In the genomic region with DNA sequence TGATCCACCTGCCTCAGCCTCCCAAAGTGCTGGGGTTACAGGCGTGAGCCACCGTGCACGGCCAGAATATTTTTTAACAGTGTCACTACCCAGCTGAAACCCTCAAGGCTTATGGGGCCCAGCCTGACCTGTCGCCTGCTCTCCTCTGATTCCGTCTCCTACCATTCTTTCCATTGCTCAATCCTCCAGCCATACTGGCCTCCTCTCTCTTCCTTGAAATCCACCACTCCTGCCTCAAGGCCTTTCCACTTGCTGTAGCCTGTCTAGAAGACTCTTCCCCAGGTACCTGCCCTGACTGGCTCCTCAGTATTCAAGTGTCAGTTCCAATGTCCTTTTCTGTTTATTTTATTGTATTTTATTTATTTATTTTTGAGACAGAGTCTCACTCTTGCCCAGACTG, we compare ENCODE assay signal across 23 cellular contexts. TPM values are rescaled to one million over a fixed set of nuclear protein-coding genes. Genes with fewer than 3 reads are reported as not detected.
DNase-seq lines count a peak whose midpoint lies in the region; ATAC-seq and TF ChIP-seq lines count a peak whose summit lies in the region.
"Had no signal": no experiment of that assay in that cellular context is flagged by ENCODE, and none has a peak within 500 bp of the region (broad histone marks: within the 10 kb centered on the region; RNA-seq: fewer than 3 reads in every experiment).

No MANE protein-coding gene starts in this region.

- H4K8ac ChIP-seq in H9 (replicated peaks; ENCODE audit: insufficient read length, low read depth, low read length), result no peak overlapping the region

- TF ChIP-seq EP300 in stomach (IDR thresholded peaks at IDR 0.05), result no peak

- no peak overlapping the region for H2AFZ ChIP-seq in H9 (ENCODE audit: low read length)

- H2BK12ac ChIP-seq in H9 (ENCODE audit: insufficient read length, low read depth, low read length), result no peak overlapping the region

- intact Hi-C loops in esophagus squamous epithelium (cut with DNase I) (no loop called here), stomach (cut with DNase I; ENCODE audit: low total_unique reads) (no loop called here)

- no peak overlapping the region for H3K4me2 ChIP-seq in H9 (ENCODE audit: insufficient read depth, insufficient read length, low read length)
- H3K4me2 ChIP-seq: KMS-11 had no signal

- no peak overlapping the region for H3K4ac ChIP-seq in H9 (ENCODE audit: low read depth, low read length)

- no peaks in the 10 kb centered on the region for H3K79me1 ChIP-seq in H9 (ENCODE audit: insufficient read depth, low read depth, low read length, poor library complexity, severe bottlenecking)

- peaks cover 15% of the 10 kb centered on the region; the same call in 1 of the 2 replicates for H3K4me1 ChIP-seq in H9 (ENCODE audit: insufficient read depth, low read length)
- peaks cover 64 to 100% (median 92%) of the 10 kb centered on the region in 3 donors for H3K4me1 ChIP-seq in esophagus squamous epithelium
- peaks cover 85 to 100% (median 93%) of the 10 kb centered on the region in 4 donors for H3K4me1 ChIP-seq in stomach

- H2AK5ac ChIP-seq in H9 (ENCODE audit: insufficient read length, low read length), result no peak overlapping the region

- no peaks in the 10 kb centered on the region for H4K20me1 ChIP-seq in H9 (ENCODE audit: control insufficient read depth, insufficient read depth, insufficient read length)

- no peak overlapping the region for H2BK120ac ChIP-seq in H9 (ENCODE audit: low read depth, low read length, poor library complexity, severe bottlenecking)

- H3K27me3 ChIP-seq in H9 (ENCODE audit: insufficient read depth, low read length), result no peaks in the 10 kb centered on the region
- no peaks in the 10 kb centered on the region for H3K27me3 ChIP-seq in esophagus squamous epithelium
- no peaks in the 10 kb centered on the region for H3K27me3 ChIP-seq in stomach

- H3K27ac ChIP-seq in H9 (ENCODE audit: insufficient read length, low read depth, low read length) (no peak overlapping the region), esophagus squamous epithelium (peak overlapping the region; percentile 57 to 96 (median 96)), stomach (peak overlapping the region; percentile 57 to 95 (median 92))
- H3K27ac ChIP-seq: cardiac muscle cell, KMS-11 had no signal

- no peaks in the 10 kb centered on the region for H3K27me3 Mint-ChIP-seq in H9 (ENCODE audit: low read depth)
- H3K27me3 Mint-ChIP-seq in WTC11 (ENCODE audit: low read depth), result no peaks in the 10 kb centered on the region

- no peak overlapping the region for H3T11ph ChIP-seq in H9 (ENCODE audit: low read length)

- H3K14ac ChIP-seq in H9 (ENCODE audit: insufficient read depth, low read length), result no peak overlapping the region

- H3K79me2 ChIP-seq in H9 (ENCODE audit: insufficient read depth, low read length), result peaks cover 12% of the 10 kb centered on the region; the same call in 1 of the 2 replicates

- TF ChIP-seq CTCF in H9 (conservative IDR thresholded peaks at IDR 0.05) (no peak), WTC11 (IDR thresholded peaks at IDR 0.05) (no peak), esophagus squamous epithelium (IDR thresholded peaks at IDR 0.05) (no peak), stomach (IDR thresholded peaks at IDR 0.05) (no peak)

- POLR2A ChIA-PET in WTC11 (lab: Charles Lee), result interaction anchor here (0.6 kb wide), 2 partner anchors 49 to 786 kb away, joined by 3 to 4 read pairs; no protein-coding TSS in a partner anchor

- H3K23me2 ChIP-seq in H9 (ENCODE audit: insufficient read length, low read depth, low read length, poor library complexity, severe bottlenecking), result peaks cover 13% of the 10 kb centered on the region

- no peak overlapping the region for H2BK15ac ChIP-seq in H9 (ENCODE audit: low read depth, low read length)

- H3K23ac ChIP-seq in H9 (ENCODE audit: insufficient read length, low read depth, low read length), result no peak overlapping the region

- TF ChIP-seq POLR2A in esophagus squamous epithelium (IDR thresholded peaks at IDR 0.05), result no peak
- no peak for TF ChIP-seq POLR2A in stomach (IDR thresholded peaks at IDR 0.05)

- H3K4me3 ChIP-seq in esophagus squamous epithelium (no peak overlapping the region), stomach (no peak overlapping the region)
- H3K4me3 ChIP-seq: cardiac muscle cell had no signal

- H4K5ac ChIP-seq in H9 (ENCODE audit: insufficient read length, low read depth, low read length), result no peak overlapping the region

- H3K9me3 Mint-ChIP-seq in H9 (no peaks in the 10 kb centered on the region), WTC11 (no peaks in the 10 kb centered on the region)
- H3K9me3 Mint-ChIP-seq: activated naive CD4-positive, alpha-beta T cell treated with anti-CD3 and anti-CD28 coated beads for 36 hours; CD4-positive, CD25-positive, alpha-beta regulatory T cell; T-helper 1 cell treated with Interleukin-12 subunit alpha and Interleukin-12 subunit beta and Interleukin-4 antibody, amounts not matched to agents 30 μg/mL and 1 μg/mL, for 36 hours had no signal

- no peak overlapping the region for H4K91ac ChIP-seq in H9 (ENCODE audit: insufficient read length, low read depth, low read length)

- H3K9me3 ChIP-seq in H9 (ENCODE audit: control insufficient read depth, low read depth, low read length), result no peaks in the 10 kb centered on the region
- no peaks in the 10 kb centered on the region for H3K9me3 ChIP-seq in esophagus squamous epithelium
- H3K9me3 ChIP-seq in stomach, result no peaks in the 10 kb centered on the region

- no peak overlapping the region; a peak in 1 of 5 replicates for H3K4me3 Mint-ChIP-seq in H9
- no peak overlapping the region for H3K4me3 Mint-ChIP-seq in WTC11
- H3K4me3 Mint-ChIP-seq: activated naive CD4-positive, alpha-beta T cell treated with anti-CD3 and anti-CD28 coated beads for 36 hours; T-helper 1 cell treated with Interleukin-12 subunit alpha and Interleukin-12 subunit beta and Interleukin-4 antibody, amounts not matched to agents 30 μg/mL and 1 μg/mL, for 36 hours had no signal

- peaks cover 6 to 29% (median 22%) of the 10 kb centered on the region in 3 experiments for H3K36me3 Mint-ChIP-seq in H9 (ENCODE audit: insufficient read depth in 1 of 3, low read depth in 3 of 3)
- H3K36me3 Mint-ChIP-seq in WTC11, result peaks cover 15% of the 10 kb centered on the region
- H3K36me3 Mint-ChIP-seq: CD4-positive, CD25-positive, alpha-beta regulatory T cell had no signal

- DNase-seq in H9 (no peak), WTC11 (ENCODE audit: low spot score) (no peak), esophagus squamous epithelium (lab: John Stamatoyannopoulos, UW) (no peak), stomach (no peak)
- DNase-seq: activated CD8-positive, alpha-beta memory T cell treated with anti-CD3 and anti-CD28 coated beads for 24 hours; activated naive CD4-positive, alpha-beta T cell treated with anti-CD3 and anti-CD28 coated beads for 36 hours; activated T-cell treated with anti-CD3 and anti-CD28 coated beads, Interleukin-2, amount 50 U/mL, for 48 hours; amygdala; CD4-positive, CD25-positive, alpha-beta regulatory T cell; cortex of kidney; DMS 273 treated with DMSO at 0.1 percent for 48 hours; kidney glomerular epithelial cell; MV-4-11; NCI-H146; NCI-H524 treated with DMSO at 0.1 percent for 48 hours; occipital lobe; stimulated activated CD4-positive, alpha-beta T cell treated with anti-CD3 and anti-CD28 coated beads, Interleukin-2, amount 100 ng/mL, for 24 hours had no signal

- H2BK20ac ChIP-seq in H9 (ENCODE audit: low read depth, low read length, poor library complexity, severe bottlenecking), result no peak overlapping the region

- H3K27ac Mint-ChIP-seq in H9 (peak overlapping the region; percentile 35 to 56 (median 52); a peak in 5 of 7 replicates), WTC11 (peak overlapping the region; percentile 96)
- H3K27ac Mint-ChIP-seq: activated naive CD4-positive, alpha-beta T cell treated with anti-CD3 and anti-CD28 coated beads for 36 hours; CD4-positive, CD25-positive, alpha-beta regulatory T cell; T-helper 1 cell treated with Interleukin-12 subunit alpha and Interleukin-12 subunit beta and Interleukin-4 antibody, amounts not matched to agents 30 μg/mL and 1 μg/mL, for 36 hours had no signal

- CTCF ChIA-PET in WTC11 (lab: Charles Lee), result interaction anchor here (0.6 to 1.8 kb wide), 3 partner anchors 8 to 14 kb away, joined by 3 to 6 read pairs (median 4); no protein-coding TSS in a partner anchor

- no CpG with 5 or more reads among the region's 5 CpGs for WGBS in H9 (ENCODE audit: extremely low coverage, insufficient read length, low lambda C conversion rate)
- whole genome bisulfite sequencing in esophagus squamous epithelium, 2 donors, result 40 to 43% methylated on average over 5 of the region's 5 CpGs
- 87 to 97% (median 92%) methylated on average over 5 of the region's 5 CpGs for WGBS in stomach, 5 donors

- H3K9ac ChIP-seq in H9 (ENCODE audit: extremely low read depth, insufficient read length, low read length), result no peak overlapping the region
- H3K9ac ChIP-seq: KMS-11 had no signal

- peaks cover 0 to 30% (median 0%) of the 10 kb centered on the region in 3 donors for H3K36me3 ChIP-seq in esophagus squamous epithelium
- peaks cover 0 to 24% (median 12%) of the 10 kb centered on the region in 4 donors for H3K36me3 ChIP-seq in stomach
- H3K36me3 ChIP-seq: cardiac muscle cell had no signal

- no peak overlapping the region for H3K18ac ChIP-seq in H9 (ENCODE audit: insufficient read length, low read depth, low read length)

- H3K4me1 Mint-ChIP-seq in H9 (peaks cover 72 to 83% of the 10 kb centered on the region in 2 experiments), WTC11 (peaks cover 84% of the 10 kb centered on the region)

- H3K56ac ChIP-seq in H9 (ENCODE audit: insufficient read length, low read depth, low read length), result no peak overlapping the region

- ATAC-seq in WTC11, result no peak
- ATAC-seq in GM18502 (IDR thresholded peaks at IDR 0.05; ENCODE audit: poor library complexity, unreplicated experiment), result no peak
- ATAC-seq in HG02840 (IDR thresholded peaks at IDR 0.05; ENCODE audit: low FRiP score, unreplicated experiment), result no peak
- ATAC-seq in HG02623 (IDR thresholded peaks at IDR 0.05; ENCODE audit: unreplicated experiment), result no peak

- H2BK5ac ChIP-seq in H9 (ENCODE audit: insufficient read length, low read length), result no peak overlapping the region

TF ChIP-seq in WTC11, 78 proteins besides CTCF, POLR2A, EP300 and RAD21 (continues in another document):
- no peak for TF ChIP-seq ESRRA (CRISPR knock-in tag; IDR thresholded peaks at IDR 0.05; ENCODE audit: borderline replicate concordance)
- no peak for TF ChIP-seq IRF2 (CRISPR knock-in tag; IDR thresholded peaks at IDR 0.05; ENCODE audit: borderline replicate concordance, low read depth)
- TF ChIP-seq, protein P1, sequence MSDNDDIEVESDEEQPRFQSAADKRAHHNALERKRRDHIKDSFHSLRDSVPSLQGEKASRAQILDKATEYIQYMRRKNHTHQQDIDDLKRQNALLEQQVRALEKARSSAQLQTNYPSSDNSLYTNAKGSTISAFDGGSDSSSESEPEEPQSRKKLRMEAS (CRISPR knock-in tag; IDR thresholded peaks at IDR 0.05), result no peak

RNA-seq across cellular contexts. Expression of a gene that starts 53.9 kb away (rescaled TPM):
- total RNA-seq in H9 (2021), result 185 and 194 TPM in 2 replicates
- 142 to 197 TPM (median 154 TPM) in 3 replicates for total RNA-seq in WTC11 (2021)
- total RNA-seq in esophagus squamous epithelium, result 10 to 100 TPM; 46.7 to 92.0 (median 62.3) TPM
- 10 to 100 TPM; 26.9 to 99.1 (median 64.4) TPM for total RNA-seq in stomach
- polyA plus RNA-seq in stomach, result 10 to 100 TPM; 44.5 to 53.0 (median 47.8) TPM

RNA-seq across cellular contexts. Expression of a gene that starts 54.2 kb away (rescaled TPM):
- total RNA-seq in H9 (2021), result 50.1 and 51.4 TPM in 2 replicates
- 62.9 to 73.2 TPM (median 70.2 TPM) in 3 replicates for total RNA-seq in WTC11 (2021)
- total RNA-seq in esophagus squamous epithelium, result 10 to 100 TPM in 2 of 4 donors, 1 to 10 TPM in 2; 6.5 to 20.0 (median 11.9) TPM
- total RNA-seq in stomach, result 100 to 1,000 TPM in 1 of 5 donors, 10 to 100 TPM in 3, 1 to 10 TPM in 1; 2.9 to 253 (median 40.6) TPM
- polyA plus RNA-seq in stomach, result 1 to 10 TPM; 5.7 to 9.3 (median 6.7) TPM
